ENCODE assay signal across 30 cellular contexts in genomic region chr22:27452916-27453315, GRCh38.
"Had no signal": no experiment of that assay in that cellular context is flagged by ENCODE, and none has a peak within 500 bp of the region (broad histone marks: within the 10 kb centered on the region; RNA-seq: fewer than 3 reads in every experiment).

No MANE protein-coding gene starts in this region.

- H3K36me3 ChIP-seq: adrenal gland, breast epithelium, cardiac muscle cell had no signal

- ATAC-seq: activated CD4-positive, alpha-beta T cell treated with anti-CD3 and anti-CD28 coated beads for 36 hours; activated CD8-positive, alpha-beta memory T cell treated with anti-CD3 and anti-CD28 coated beads, Interleukin-2, amount 10 ng/mL, durations not matched to agents 7 days and 5 days; activated CD8-positive, alpha-beta T cell treated with anti-CD3 and anti-CD28 coated beads, Interleukin-2, amount 10 ng/mL, durations not matched to agents 7 days and 5 days; activated naive CD8-positive, alpha-beta T cell treated with anti-CD3 and anti-CD28 coated beads, Interleukin-2, amount 50 U/mL, for 24 hours; body of pancreas; esophagus mucosa had no signal

- H3K4me3 ChIP-seq: adrenal gland, body of pancreas, breast epithelium, cardiac muscle cell, coronary artery, dorsolateral prefrontal cortex had no signal

- H3K27me3 ChIP-seq: adrenal gland, body of pancreas, breast epithelium, cardiac muscle cell had no signal

- H3K9me3 ChIP-seq: adrenal gland had no signal

- DNase-seq: activated CD4-positive, alpha-beta memory T cell treated with anti-CD3 and anti-CD28 coated beads for 36 hours; activated CD4-positive, alpha-beta T cell treated with anti-CD3 and anti-CD28 coated beads for 36 hours; activated CD4-positive, alpha-beta T cell treated with anti-CD3 and anti-CD28 coated beads, Interleukin-2, amount 10 ng/mL, durations not matched to agents 24 days and 14 days; activated CD4-positive, CD25-positive, alpha-beta regulatory T cell; activated CD4-positive, CD25-positive, alpha-beta regulatory T cell treated with anti-CD3 and anti-CD28 coated beads, Interleukin-2, amount 50 U/mL, for 72 hours; activated CD8-positive, alpha-beta memory T cell treated with anti-CD3 and anti-CD28 coated beads, Interleukin-2, amount 10 ng/mL, durations not matched to agents 7 days and 5 days; activated CD8-positive, alpha-beta memory T cell treated with anti-CD3 and anti-CD28 coated beads, Interleukin-2, amount 50 U/mL, for 4 hours; activated CD8-positive, alpha-beta T cell treated with anti-CD3 and anti-CD28 coated beads, Interleukin-2, amount 10 ng/mL, durations not matched to agents 7 days and 5 days; activated effector memory CD4-positive, alpha-beta T cell treated with anti-CD3 and anti-CD28 coated beads, Interleukin-2, amount 50 U/mL, for 16 hours; activated naive CD4-positive, alpha-beta T cell treated with anti-CD3 and anti-CD28 coated beads for 36 hours; activated naive CD8-positive, alpha-beta T cell treated with anti-CD3 and anti-CD28 coated beads for 36 hours; activated naive CD8-positive, alpha-beta T cell treated with anti-CD3 and anti-CD28 coated beads, Interleukin-2, amount 50 U/mL, for 24 hours; activated T-cell treated with anti-CD3 and anti-CD28 coated beads, Interleukin-2, amount 50 U/mL, for 1 hour; activated T-cell treated with anti-CD3 and anti-CD28 coated beads, Interleukin-2, amount 50 U/mL, for 48 hours; adrenal gland; amygdala; aorta; body of pancreas; central memory CD4-positive, alpha-beta T cell; cerebellar nuclear complex; dorsolateral prefrontal cortex; effector memory CD4-positive, alpha-beta T cell; endodermal cell; foreskin fibroblast; head of caudate nucleus; T-helper 2 cell had no signal

- H3K4me1 ChIP-seq: adrenal gland, body of pancreas, breast epithelium had no signal

- H3K27ac ChIP-seq: adrenal gland, body of pancreas, breast epithelium, cardiac muscle cell, coronary artery, dorsolateral prefrontal cortex had no signal
